Comparison of ENCODE assay signal across 16 cellular contexts in the genomic region with DNA sequence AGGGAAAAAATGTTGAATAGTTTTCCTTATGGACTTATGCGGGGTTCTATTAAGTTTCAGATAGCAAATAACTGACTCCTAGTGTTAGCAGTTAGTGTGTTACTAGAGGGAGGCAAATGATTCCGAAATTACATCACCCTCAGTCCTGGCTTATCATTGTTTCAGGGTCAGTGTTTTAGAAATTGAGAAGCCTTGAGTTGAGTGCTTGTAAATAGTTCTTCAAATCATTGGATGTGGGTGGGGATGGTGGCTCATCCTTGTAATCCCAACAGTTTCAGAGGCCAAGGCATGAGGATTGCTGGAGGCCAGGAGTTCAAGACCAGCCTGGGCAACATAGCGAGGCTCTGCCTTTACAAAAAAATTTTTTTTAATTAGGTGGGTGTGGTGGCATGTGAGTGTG. TPM values are rescaled to one million over a fixed set of nuclear protein-coding genes. Genes with fewer than 3 reads are reported as not detected.
"Had no signal": no experiment of that assay in that cellular context is flagged by ENCODE, and none has a peak within 500 bp of the region (broad histone marks: within the 10 kb centered on the region; RNA-seq: fewer than 3 reads in every experiment).

No MANE protein-coding gene starts in this region.

- H3K4me3 ChIP-seq: esophagus squamous epithelium, gastrocnemius medialis, right atrium auricular region, smooth muscle cell, tibial nerve, vagina had no signal

- ATAC-seq: gastrocnemius medialis; SK-N-SH treated with all-trans-retinoic acid at 6 μM for 48 hours; stimulated activated effector memory CD8-positive, alpha-beta T cell treated with anti-CD3 and anti-CD28 coated beads, Interleukin-12 subunit alpha, Interleukin-12 subunit beta, amount 100 ng/mL, for 72 hours had no signal

- H3K27ac ChIP-seq: esophagus squamous epithelium, gastrocnemius medialis, right atrium auricular region, tibial nerve, vagina had no signal

- H3K4me3 Mint-ChIP-seq: activated CD4-positive, alpha-beta memory T cell treated with anti-CD3 and anti-CD28 coated beads for 36 hours; stimulated activated effector memory CD8-positive, alpha-beta T cell treated with anti-CD3 and anti-CD28 coated beads, Interleukin-12 subunit alpha, Interleukin-12 subunit beta, amount 100 ng/mL, for 72 hours had no signal

- DNase-seq: activated CD4-positive, alpha-beta memory T cell treated with anti-CD3 and anti-CD28 coated beads for 36 hours; activated CD4-positive, alpha-beta T cell treated with anti-CD3 and anti-CD28 coated beads for 1 hour; activated CD8-positive, alpha-beta memory T cell treated with anti-CD3 and anti-CD28 coated beads, Interleukin-2, amount 50 U/mL, for 48 hours; activated naive CD4-positive, alpha-beta T cell treated with Interleukin-2 at 50 U/mL for 16 hours; esophagus squamous epithelium; gastrocnemius medialis; midbrain; posterior cingulate gyrus had no signal

- H3K27ac Mint-ChIP-seq: activated CD4-positive, alpha-beta memory T cell treated with anti-CD3 and anti-CD28 coated beads for 36 hours; stimulated activated effector memory CD8-positive, alpha-beta T cell treated with anti-CD3 and anti-CD28 coated beads, Interleukin-12 subunit alpha, Interleukin-12 subunit beta, amount 100 ng/mL, for 72 hours had no signal

- H3K27me3 Mint-ChIP-seq: activated CD4-positive, alpha-beta memory T cell treated with anti-CD3 and anti-CD28 coated beads for 36 hours had no signal

- H3K9me3 Mint-ChIP-seq: activated CD4-positive, alpha-beta memory T cell treated with anti-CD3 and anti-CD28 coated beads for 36 hours; stimulated activated effector memory CD8-positive, alpha-beta T cell treated with anti-CD3 and anti-CD28 coated beads, Interleukin-12 subunit alpha, Interleukin-12 subunit beta, amount 100 ng/mL, for 72 hours had no signal

- H3K27me3 ChIP-seq: esophagus squamous epithelium, gastrocnemius medialis, right atrium auricular region, tibial nerve, vagina had no signal

- H3K9me3 ChIP-seq: esophagus squamous epithelium, gastrocnemius medialis, right atrium auricular region, vagina had no signal

RNA-seq across cellular contexts. Expression of a gene that starts 50.8 kb away (rescaled TPM):
- total RNA-seq: gastrocnemius medialis; right atrium auricular region; smooth muscle cell; T-helper 2 cell treated with Interferon-gamma antibody and Interleukin-4, amounts not matched to agents 100 ng/mL and 5 ng/mL, for 36 hours; vagina had no signal
- polyA plus RNA-seq: liver had no signal
